13 cellular contexts compared by ENCODE assay signal in the genomic region with DNA sequence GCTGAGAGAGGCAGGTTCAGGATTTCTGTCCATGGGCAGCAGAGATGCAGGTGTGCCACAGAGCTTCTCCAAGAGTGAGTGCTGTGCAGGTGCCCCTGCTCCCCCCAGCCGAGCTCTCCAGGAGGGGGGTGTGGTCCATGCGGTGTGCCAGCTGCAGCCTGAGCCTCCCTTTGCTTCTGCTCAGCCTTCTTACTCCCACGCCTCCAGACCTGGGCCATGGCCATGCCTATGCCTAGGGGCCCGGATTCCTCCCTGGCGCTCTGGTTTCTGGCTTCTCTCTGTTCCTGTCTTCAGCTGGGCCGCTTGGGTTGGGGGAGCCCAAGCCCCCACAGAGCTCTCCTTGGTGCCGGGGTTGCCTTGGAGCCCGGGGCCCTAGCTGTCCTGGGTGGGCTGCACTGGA.
"Had no signal": no experiment of that assay in that cellular context is flagged by ENCODE, and none has a peak within 500 bp of the region (broad histone marks: within the 10 kb centered on the region; RNA-seq: fewer than 3 reads in every experiment).

No MANE protein-coding gene starts in this region.

- H3K9me3 ChIP-seq: breast epithelium had no signal

- H3K36me3 ChIP-seq: breast epithelium had no signal

- H3K4me3 Mint-ChIP-seq: activated T-cell treated with anti-CD3 and anti-CD28 coated beads, Interleukin-2, amount 50 U/mL, for 4 hours; natural killer cell treated with Interleukin-12 subunit alpha and Interleukin-12 subunit beta and Interleukin-15 and Interleukin-18, amount 100 ng/mL, for 72 hours; T-helper 2 cell treated with Interferon-gamma antibody and Interleukin-4, amounts not matched to agents 5 μg/mL and 100 μg/mL, for 36 hours had no signal

- H3K27ac ChIP-seq: breast epithelium had no signal

- H3K36me3 Mint-ChIP-seq: natural killer cell treated with Interleukin-12 subunit alpha and Interleukin-12 subunit beta and Interleukin-15 and Interleukin-18, amount 100 ng/mL, for 72 hours had no signal

- H3K27me3 ChIP-seq: breast epithelium had no signal

- H3K9me3 Mint-ChIP-seq: activated T-cell treated with anti-CD3 and anti-CD28 coated beads, Interleukin-2, amount 50 U/mL, for 4 hours; natural killer cell treated with Interleukin-12 subunit alpha and Interleukin-12 subunit beta and Interleukin-15 and Interleukin-18, amount 100 ng/mL, for 72 hours; T-helper 2 cell treated with Interferon-gamma antibody and Interleukin-4, amounts not matched to agents 5 μg/mL and 100 μg/mL, for 36 hours had no signal

- ATAC-seq: activated T-cell treated with anti-CD3 and anti-CD28 coated beads, Interleukin-2, amount 50 U/mL, for 4 hours; esophagus mucosa; left colon; natural killer cell treated with Interleukin-12 subunit alpha and Interleukin-12 subunit beta and Interleukin-15 and Interleukin-18, amount 100 ng/mL, for 72 hours; sciatic nerve had no signal

- H3K4me1 ChIP-seq: breast epithelium had no signal

- H3K27me3 Mint-ChIP-seq: natural killer cell treated with Interleukin-12 subunit alpha and Interleukin-12 subunit beta and Interleukin-15 and Interleukin-18, amount 100 ng/mL, for 72 hours had no signal

- H3K27ac Mint-ChIP-seq: natural killer cell treated with Interleukin-12 subunit alpha and Interleukin-12 subunit beta and Interleukin-15 and Interleukin-18, amount 100 ng/mL, for 72 hours; T-helper 2 cell treated with Interferon-gamma antibody and Interleukin-4, amounts not matched to agents 5 μg/mL and 100 μg/mL, for 36 hours had no signal

- DNase-seq: activated CD4-positive, alpha-beta T cell treated with anti-CD3 and anti-CD28 coated beads, Interleukin-2, amount 50 U/mL, for 4 hours; activated CD4-positive, CD25-positive, alpha-beta regulatory T cell treated with anti-CD3 and anti-CD28 coated beads, Interleukin-2, amount 50 U/mL, for 72 hours; activated T-cell treated with anti-CD3 and anti-CD28 coated beads, Interleukin-2, amount 50 U/mL, for 4 hours; aorta; left colon; mesenchymal stem cell; stimulated activated CD4-positive, alpha-beta T cell treated with anti-CD3 and anti-CD28 coated beads, Interleukin-12 subunit alpha, Interleukin-12 subunit beta, amount 100 ng/mL, for 4 hours; stimulated activated naive CD4-positive, alpha-beta T cell had no signal

- H3K4me3 ChIP-seq: breast epithelium had no signal
